ENCODE assay signal across 5 cellular contexts in genomic region chr5:65525726-65526125, GRCh38.
"Had no signal": no experiment of that assay in that cellular context is flagged by ENCODE, and none has a peak within 500 bp of the region (broad histone marks: within the 10 kb centered on the region; RNA-seq: fewer than 3 reads in every experiment).

No MANE protein-coding gene starts in this region.

- H3K27ac ChIP-seq: HL-60 had no signal

- DNase-seq: H9, HCEC 1CT had no signal

- H3K27me3 Mint-ChIP-seq: IgD-negative memory B cell had no signal

- H3K4me3 ChIP-seq: GM23338 had no signal

- H3K9me3 Mint-ChIP-seq: GM23338, H9, IgD-negative memory B cell had no signal

- H3K4me1 Mint-ChIP-seq: GM23338, H9, IgD-negative memory B cell had no signal

- H3K4me2 ChIP-seq: GM23338 had no signal

- H3K4me3 Mint-ChIP-seq: GM23338, H9, IgD-negative memory B cell had no signal

- H3K27ac Mint-ChIP-seq: GM23338, H9, IgD-negative memory B cell had no signal

- H2AFZ ChIP-seq: GM23338 had no signal
